In genomic region chr22:28882545-28882877, GRCh38 we compare ENCODE assay signal across 8 cellular contexts. TPM values are rescaled to one million over a fixed set of nuclear protein-coding genes. Genes with fewer than 3 reads are reported as not detected.
DNase-seq lines count a peak whose midpoint lies in the region; ATAC-seq and TF ChIP-seq lines count a peak whose summit lies in the region.

No MANE protein-coding gene starts in this region.

- ATAC-seq in HG03175 (IDR thresholded peaks at IDR 0.05; ENCODE audit: unreplicated experiment) = no peak

- peaks cover 25% of the 10 kb centered on the region for H3K79me2 ChIP-seq in hepatocyte

- H3K36me3 ChIP-seq in hepatocyte (replicated peaks; ENCODE audit: insufficient read depth, low read depth) = no peaks in the 10 kb centered on the region

- H3K4me3 ChIP-seq in AG04449 (ENCODE audit: low read depth, low read length) (peak overlapping the region; percentile 69), hepatocyte (peak overlapping the region; percentile 51)

- TF ChIP-seq CTCF in AG04449 (IDR thresholded peaks at IDR 0.05; ENCODE audit: insufficient read depth, low read length, missing control alignments) = no peak
- TF ChIP-seq CTCF in hepatocyte (IDR thresholded peaks at IDR 0.05; ENCODE audit: poor library complexity) = no peak

- CTCF ChIA-PET in AG04449 (lab: Yijun Ruan, JAX) = interaction anchor here (1.3 to 3.2 kb wide), 4 partner anchors 9 to 272 kb away, joined by 3 to 12 read pairs (median 7); no protein-coding TSS in a partner anchor

- peak overlapping the region; percentile 33 for H3K27ac Mint-ChIP-seq in activated T-helper 2 cell treated with anti-CD3 and anti-CD28 coated beads, Interferon-gamma antibody, Interleukin-2, Interleukin-4, amounts not matched to agents 10 μg/mL and 5 μg/mL and 100 μg/mL, durations not matched to agents 14 hours and 24 hours and 36 hours

- no peaks in the 10 kb centered on the region for H3K9me3 Mint-ChIP-seq in activated T-helper 2 cell treated with anti-CD3 and anti-CD28 coated beads, Interferon-gamma antibody, Interleukin-2, Interleukin-4, amounts not matched to agents 10 μg/mL and 5 μg/mL and 100 μg/mL, durations not matched to agents 14 hours and 24 hours and 36 hours

- peak overlapping the region; percentile 32 for H3K27ac ChIP-seq in hepatocyte

- peaks cover 57% of the 10 kb centered on the region for H3K27me3 Mint-ChIP-seq in activated T-helper 2 cell treated with anti-CD3 and anti-CD28 coated beads, Interferon-gamma antibody, Interleukin-2, Interleukin-4, amounts not matched to agents 10 μg/mL and 5 μg/mL and 100 μg/mL, durations not matched to agents 14 hours and 24 hours and 36 hours (ENCODE audit: low read depth)

- H3K4me1 Mint-ChIP-seq in activated T-helper 2 cell treated with anti-CD3 and anti-CD28 coated beads, Interferon-gamma antibody, Interleukin-2, Interleukin-4, amounts not matched to agents 10 μg/mL and 5 μg/mL and 100 μg/mL, durations not matched to agents 14 hours and 24 hours and 36 hours (ENCODE audit: low read depth) = peaks cover 12% of the 10 kb centered on the region

- H3K4me1 ChIP-seq in hepatocyte (ENCODE audit: insufficient read depth) = peaks cover 20% of the 10 kb centered on the region

- peak overlapping the region; percentile 72 for H3K4me3 Mint-ChIP-seq in activated T-helper 2 cell treated with anti-CD3 and anti-CD28 coated beads, Interferon-gamma antibody, Interleukin-2, Interleukin-4, amounts not matched to agents 10 μg/mL and 5 μg/mL and 100 μg/mL, durations not matched to agents 14 hours and 24 hours and 36 hours (ENCODE audit: low read depth)

- H4K20me1 ChIP-seq in hepatocyte (ENCODE audit: insufficient read depth, poor library complexity, severe bottlenecking) = peaks cover 14% of the 10 kb centered on the region

- no peak for DNase-seq in AG04449 (ENCODE audit: low read depth, low spot score)
- peak in 62 of 76 experiments; percentile 12 to 83 (median 54) for DNase-seq in HUDEP-2 (lab: John Stamatoyannopoulos, UW; ENCODE audit: unreplicated experiment in 76 of 76)
- no peak for DNase-seq in activated T-helper 2 cell treated with anti-CD3 and anti-CD28 coated beads, Interferon-gamma antibody, Interleukin-2, Interleukin-4, amounts not matched to agents 10 μg/mL and 5 μg/mL and 100 μg/mL, durations not matched to agents 14 hours and 24 hours and 36 hours (ENCODE audit: low spot score)
- DNase-seq in hepatocyte (ENCODE audit: low spot score) = peak; percentile 35
- peak; percentile 28 for DNase-seq in stimulated activated CD4-positive, alpha-beta T cell treated with anti-CD3 and anti-CD28 coated beads, Interleukin-2, amount 100 ng/mL, for 4 hours (ENCODE audit: low read depth)
- DNase-seq in NCI-H524 treated with DMSO at 0.1 percent for 48 hours (lab: John Stamatoyannopoulos, UW) = no peak
- no peak for DNase-seq in NCI-H510A treated with DMSO at 0.1 percent for 48 hours (lab: John Stamatoyannopoulos, UW)

- H3K36me3 Mint-ChIP-seq in activated T-helper 2 cell treated with anti-CD3 and anti-CD28 coated beads, Interferon-gamma antibody, Interleukin-2, Interleukin-4, amounts not matched to agents 10 μg/mL and 5 μg/mL and 100 μg/mL, durations not matched to agents 14 hours and 24 hours and 36 hours (ENCODE audit: low read depth) = peaks cover 3% of the 10 kb centered on the region

- intact Hi-C loops in activated T-helper 2 cell treated with anti-CD3 and anti-CD28 coated beads, Interferon-gamma antibody, Interleukin-2, Interleukin-4, amounts not matched to agents 10 μg/mL and 5 μg/mL and 100 μg/mL, durations not matched to agents 14 hours and 24 hours and 36 hours (cut with micrococcal nuclease) = loop anchor here (5.0 kb wide), 1 partner anchor 140 kb away; the partner anchor contains the start of genes CHEK2 and HSCB

- POLR2A ChIA-PET in AG04449 (lab: Yijun Ruan, JAX) = interaction anchor here (0.6 kb wide), 2 partner anchors 73 to 90 kb away, joined by 3 to 4 read pairs; no protein-coding TSS in a partner anchor

- peak overlapping the region; percentile 67 for H2AFZ ChIP-seq in hepatocyte

- no peaks in the 10 kb centered on the region for H3K27me3 ChIP-seq in hepatocyte

- H3K4me2 ChIP-seq in hepatocyte = peak overlapping the region; percentile 81

- 26% methylated on average over 5 of the region's 5 CpGs for WGBS in hepatocyte (ENCODE audit: low lambda C conversion rate, missing lambda C conversion rate)

- H3K9me2 ChIP-seq in hepatocyte (replicated peaks; ENCODE audit: insufficient read depth) = no peaks in the 10 kb centered on the region

- H3K9me3 ChIP-seq in hepatocyte (ENCODE audit: low read depth) = no peaks in the 10 kb centered on the region

RNA-seq across cellular contexts. Expression of gene ZNRF3, which starts 0.9 kb away (rescaled TPM):
- total RNA-seq in activated T-helper 2 cell treated with anti-CD3 and anti-CD28 coated beads, Interferon-gamma antibody, Interleukin-2, Interleukin-4, amounts not matched to agents 10 μg/mL and 5 μg/mL and 100 μg/mL, durations not matched to agents 14 hours and 24 hours and 36 hours = 0.82 and 1.1 TPM in 2 replicates
- 7.9 and 8.9 TPM in 2 replicates for total RNA-seq in hepatocyte
- 12.8 and 14.7 TPM in 2 replicates for polyA plus RNA-seq in hepatocyte

Comparison
In these comparisons a context has a peak if more than half of its experiments do, and no peak if none do; other contexts are left out.
1. DNase-seq: peak in HUDEP-2 (62 of 76), hepatocyte (single experiment) and stimulated activated CD4-positive, alpha-beta T cell treated with anti-CD3 and anti-CD28 coated beads, Interleukin-2, amount 100 ng/mL, for 4 hours (single experiment); none in AG04449 (single experiment), activated T-helper 2 cell treated with anti-CD3 and anti-CD28 coated beads, Interferon-gamma antibody, Interleukin-2, Interleukin-4, amounts not matched to agents 10 μg/mL and 5 μg/mL and 100 μg/mL, durations not matched to agents 14 hours and 24 hours and 36 hours (single experiment), NCI-H524 treated with DMSO at 0.1 percent for 48 hours (single experiment) and NCI-H510A treated with DMSO at 0.1 percent for 48 hours (single experiment).